ENCODE assay signal across 32 cellular contexts in genomic region chr1:77193951-77194350, GRCh38.
"Had no signal": no experiment of that assay in that cellular context is flagged by ENCODE, and none has a peak within 500 bp of the region (broad histone marks: within the 10 kb centered on the region; RNA-seq: fewer than 3 reads in every experiment).

No MANE protein-coding gene starts in this region.

- H3K4me3 Mint-ChIP-seq: activated CD8-positive, alpha-beta T cell treated with anti-CD3 and anti-CD28 coated beads for 36 hours; activated naive CD8-positive, alpha-beta T cell treated with anti-CD3 and anti-CD28 coated beads for 36 hours; activated T-cell treated with anti-CD3 and anti-CD28 coated beads, Interleukin-2, amount 50 U/mL, for 72 hours; activated T-helper 17 cell treated with anti-CD3 and anti-CD28 coated beads, Interleukin-2, amount 50 U/mL, for 72 hours had no signal

- H3K27me3 Mint-ChIP-seq: activated CD8-positive, alpha-beta T cell treated with anti-CD3 and anti-CD28 coated beads for 36 hours; activated naive CD8-positive, alpha-beta T cell treated with anti-CD3 and anti-CD28 coated beads for 36 hours; activated T-helper 17 cell treated with anti-CD3 and anti-CD28 coated beads, Interleukin-2, amount 50 U/mL, for 72 hours had no signal

- DNase-seq: activated CD4-positive, alpha-beta T cell treated with anti-CD3 and anti-CD28 coated beads for 1 hour; activated CD4-positive, alpha-beta T cell treated with anti-CD3 and anti-CD28 coated beads for 48 hours; activated CD4-positive, alpha-beta T cell treated with anti-CD3 and anti-CD28 coated beads, Interleukin-2, amount 50 U/mL, for 4 hours; activated CD4-positive, CD25-positive, alpha-beta regulatory T cell; activated CD8-positive, alpha-beta T cell treated with anti-CD3 and anti-CD28 coated beads for 36 hours; activated effector memory CD4-positive, alpha-beta T cell treated with anti-CD3 and anti-CD28 coated beads, Interleukin-2, amount 50 U/mL, for 16 hours; activated naive CD4-positive, alpha-beta T cell; activated naive CD4-positive, alpha-beta T cell treated with anti-CD3 and anti-CD28 coated beads, Interleukin-2, amount 50 U/mL, for 16 hours; activated naive CD8-positive, alpha-beta T cell treated with anti-CD3 and anti-CD28 coated beads for 36 hours; activated T-cell treated with anti-CD3 and anti-CD28 coated beads, Interleukin-2, amount 50 U/mL, for 1 hour; activated T-cell treated with anti-CD3 and anti-CD28 coated beads, Interleukin-2, amount 50 U/mL, for 72 hours; amygdala; body of pancreas; MG63; NCI-H1048; NCI-H1105 treated with DMSO at 0.1 percent for 48 hours; NCI-H1436; NCI-H1694; NCI-H1930; NCI-H345; NCI-H524 treated with DMSO at 0.1 percent for 48 hours; RPMI8226; SHP77 treated with DMSO at 0.1 percent for 48 hours; SW 1271; T-helper 1 cell; T-helper 9 cell; WERI-Rb-1 had no signal

- H3K36me3 ChIP-seq: breast epithelium, SJSA1, WERI-Rb-1 had no signal

- H3K27ac Mint-ChIP-seq: activated CD8-positive, alpha-beta T cell treated with anti-CD3 and anti-CD28 coated beads for 36 hours; activated naive CD8-positive, alpha-beta T cell treated with anti-CD3 and anti-CD28 coated beads for 36 hours; activated T-cell treated with anti-CD3 and anti-CD28 coated beads, Interleukin-2, amount 50 U/mL, for 72 hours; activated T-helper 17 cell treated with anti-CD3 and anti-CD28 coated beads, Interleukin-2, amount 50 U/mL, for 72 hours had no signal

- H3K4me1 ChIP-seq: ascending aorta, body of pancreas, breast epithelium, SJSA1 had no signal

- H3K4me1 Mint-ChIP-seq: activated T-helper 17 cell treated with anti-CD3 and anti-CD28 coated beads, Interleukin-2, amount 50 U/mL, for 72 hours had no signal

- H3K4me3 ChIP-seq: ascending aorta, body of pancreas, breast epithelium, MG63, SJSA1 had no signal

- H3K9me3 Mint-ChIP-seq: activated T-cell treated with anti-CD3 and anti-CD28 coated beads, Interleukin-2, amount 50 U/mL, for 72 hours; activated T-helper 17 cell treated with anti-CD3 and anti-CD28 coated beads, Interleukin-2, amount 50 U/mL, for 72 hours had no signal

- H3K27me3 ChIP-seq: ascending aorta, body of pancreas, breast epithelium, MG63, SJSA1 had no signal

- H3K9me3 ChIP-seq: ascending aorta, body of pancreas, breast epithelium, MG63, SJSA1 had no signal

- ATAC-seq: activated CD8-positive, alpha-beta T cell treated with anti-CD3 and anti-CD28 coated beads for 36 hours; activated T-cell treated with anti-CD3 and anti-CD28 coated beads, Interleukin-2, amount 50 U/mL, for 72 hours; activated T-helper 17 cell treated with anti-CD3 and anti-CD28 coated beads, Interleukin-2, amount 50 U/mL, for 72 hours; body of pancreas; Panc1 had no signal

- H3K27ac ChIP-seq: ascending aorta, body of pancreas, breast epithelium, SJSA1, WERI-Rb-1 had no signal
